Comparison of ENCODE assay signal across 35 cellular contexts in the genomic region with DNA sequence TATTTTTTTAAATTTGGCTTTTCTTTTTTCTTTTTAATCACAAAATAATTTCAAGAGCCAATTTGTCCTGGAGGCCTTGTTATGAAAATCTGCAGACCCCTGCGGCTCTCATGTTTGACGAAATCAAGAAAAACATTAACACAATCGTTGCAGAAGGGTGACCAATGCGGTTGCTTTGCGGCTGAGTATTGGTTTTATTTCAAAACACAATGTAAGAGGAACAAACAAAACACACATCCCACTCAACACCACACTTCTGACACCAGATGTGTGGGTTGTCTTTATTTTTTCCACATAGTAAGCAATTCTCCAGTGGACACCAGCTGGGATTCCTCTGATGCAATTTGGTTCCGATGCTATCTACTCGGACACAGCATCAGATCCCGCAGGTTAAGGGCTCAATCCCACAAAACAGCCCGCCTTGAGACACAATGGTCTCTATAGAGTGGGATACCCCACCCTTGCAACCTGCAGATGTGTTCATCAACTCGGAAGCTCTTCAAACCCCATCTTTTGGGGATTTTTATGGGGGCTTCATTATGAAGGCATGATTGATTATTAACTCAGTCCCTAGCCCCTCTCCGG. TPM values are rescaled to one million over a fixed set of nuclear protein-coding genes. Genes with fewer than 3 reads are reported as not detected.
"Had no signal": no experiment of that assay in that cellular context is flagged by ENCODE, and none has a peak within 500 bp of the region (broad histone marks: within the 10 kb centered on the region; RNA-seq: fewer than 3 reads in every experiment).

No MANE protein-coding gene starts in this region.

- DNase-seq: activated B cell treated with CpG ODN at 0.5 μM for 24 hours; activated CD4-positive, alpha-beta memory T cell treated with anti-CD3 and anti-CD28 coated beads for 36 hours; activated CD4-positive, alpha-beta T cell treated with anti-CD3 and anti-CD28 coated beads for 4 hours; activated CD4-positive, alpha-beta T cell treated with anti-CD3 and anti-CD28 coated beads, Interleukin-2, amount 50 U/mL, for 1 hour; activated CD4-positive, CD25-positive, alpha-beta regulatory T cell treated with anti-CD3 and anti-CD28 coated beads, Interleukin-2, amount 50 U/mL, for 72 hours; activated CD8-positive, alpha-beta memory T cell treated with anti-CD3 and anti-CD28 coated beads, Interleukin-2, amount 50 U/mL, for 48 hours; activated effector memory CD4-positive, alpha-beta T cell treated with Interleukin-2 at 50 U/mL for 16 hours; activated naive CD4-positive, alpha-beta T cell treated with anti-CD3 and anti-CD28 coated beads, Interleukin-2, amount 10 ng/mL, durations not matched to agents 7 days and 5 days; activated T-cell treated with anti-CD3 and anti-CD28 coated beads, Interleukin-2, amount 50 U/mL, for 48 hours; amniotic stem cell; aorta; caudate nucleus; cerebellar nuclear complex; NCI-H1092; NCI-H1436 treated with DMSO at 0.1 percent for 48 hours; NCI-H1694 treated with DMSO at 0.1 percent for 48 hours; NCI-H2029; NCI-H510A; NCI-H526; NCI-H748 treated with DMSO at 0.1 percent for 48 hours; NK-92 treated with Interleukin-12 subunit alpha and Interleukin-12 subunit beta, amount 100 ng/mL, for 24 hours; OCI-M1; SHP77 treated with DMSO at 0.1 percent for 48 hours; SW 1271; T-helper 1 cell; T-helper 2 cell; T-helper 9 cell had no signal

- H3K27me3 Mint-ChIP-seq: activated CD4-positive, alpha-beta memory T cell treated with anti-CD3 and anti-CD28 coated beads for 36 hours; activated naive CD8-positive, alpha-beta T cell had no signal

- ATAC-seq: K562, Panc1 had no signal

- H3K27ac ChIP-seq: breast epithelium, VCaP had no signal

- H3K4me1 Mint-ChIP-seq: activated B cell treated with CpG ODN at 0.5 μM for 24 hours; activated naive CD4-positive, alpha-beta T cell treated with anti-CD3 and anti-CD28 coated beads, Interleukin-2, amount 10 ng/mL, durations not matched to agents 7 days and 5 days had no signal

- H3K36me3 ChIP-seq: breast epithelium had no signal

- H3K4me3 ChIP-seq: breast epithelium, K562 had no signal

- FAIRE-seq: colon, K562 had no signal

- H3K4me3 Mint-ChIP-seq: activated B cell treated with CpG ODN at 0.5 μM for 24 hours; activated CD4-positive, alpha-beta memory T cell treated with anti-CD3 and anti-CD28 coated beads for 36 hours; activated naive CD4-positive, alpha-beta T cell treated with anti-CD3 and anti-CD28 coated beads, Interleukin-2, amount 10 ng/mL, durations not matched to agents 7 days and 5 days; activated naive CD8-positive, alpha-beta T cell had no signal

- H3K36me3 Mint-ChIP-seq: activated naive CD4-positive, alpha-beta T cell treated with anti-CD3 and anti-CD28 coated beads, Interleukin-2, amount 10 ng/mL, durations not matched to agents 7 days and 5 days had no signal

- H3K27me3 ChIP-seq: breast epithelium had no signal

- H3K27ac Mint-ChIP-seq: activated B cell treated with CpG ODN at 0.5 μM for 24 hours; activated CD4-positive, alpha-beta memory T cell treated with anti-CD3 and anti-CD28 coated beads for 36 hours; activated naive CD4-positive, alpha-beta T cell treated with anti-CD3 and anti-CD28 coated beads, Interleukin-2, amount 10 ng/mL, durations not matched to agents 7 days and 5 days; activated naive CD8-positive, alpha-beta T cell had no signal

RNA-seq across cellular contexts. Expression of a gene that starts 39.1 kb away (rescaled TPM):
- total RNA-seq: aorta, breast epithelium, M059J, RPMI7951 had no signal

RNA-seq across cellular contexts. Expression of a gene that starts 56.0 kb away (rescaled TPM):
- total RNA-seq: activated B cell treated with CpG ODN at 0.5 μM for 24 hours, RPMI7951 had no signal
